In genomic region chr11:125168875-125169537, GRCh38 we compare ENCODE assay signal across 12 cellular contexts. TPM values are rescaled to one million over a fixed set of nuclear protein-coding genes. Genes with fewer than 3 reads are reported as not detected.
A peak's percentile ranks its signal among the peaks of the same experiment; 100 is the strongest.
DNase-seq lines count a peak whose midpoint lies in the region; ATAC-seq and TF ChIP-seq lines count a peak whose summit lies in the region.
"Had no signal": no experiment of that assay in that cellular context is flagged by ENCODE, and none has a peak within 500 bp of the region (broad histone marks: within the 10 kb centered on the region; RNA-seq: fewer than 3 reads in every experiment).

No MANE protein-coding gene starts in this region.

- intact Hi-C loops in MCF 10A (cut with micrococcal nuclease), result no loop called here

- CTCF ChIA-PET in MCF 10A (lab: Yijun Ruan, JAX), result interaction anchor here (0.7 to 14.8 kb wide), 5 partner anchors 13 to 237 kb away, joined by 3 to 192 read pairs (median 4); no protein-coding TSS in a partner anchor

- H3K9ac ChIP-seq in HUES6 (ENCODE audit: low read length) (peak overlapping the region; percentile 4), skeletal muscle satellite cell (ENCODE audit: low read depth, low read length) (peak overlapping the region; percentile 89)

- H3K27ac ChIP-seq in HUES6 (ENCODE audit: low read depth, low read length), result no peak overlapping the region

- peaks cover 68% of the 10 kb centered on the region for H3K4me1 Mint-ChIP-seq in brain
- H3K4me1 Mint-ChIP-seq in MCF 10A (ENCODE audit: insufficient read depth, unreplicated experiment), result peaks cover 6% of the 10 kb centered on the region

- H3K4me3 Mint-ChIP-seq in brain (peak overlapping the region; percentile 69 to 99 (median 96)), MCF 10A (ENCODE audit: unreplicated experiment) (no peak overlapping the region)
- H3K4me3 Mint-ChIP-seq: activated T-cell treated with anti-CD3 and anti-CD28 coated beads, Interleukin-2, amount 50 U/mL, for 4 hours had no signal

- H3K36me3 Mint-ChIP-seq in brain, result no peaks in the 10 kb centered on the region
- H3K36me3 Mint-ChIP-seq in MCF 10A (ENCODE audit: insufficient read depth, unreplicated experiment), result no peaks in the 10 kb centered on the region

- TF ChIP-seq CTCF in brain (conservative IDR thresholded peaks at IDR 0.05) (no peak), MCF 10A (IDR thresholded peaks at IDR 0.05; ENCODE audit: unreplicated experiment) (no peak)

- BruUV-seq in MCF 10A (replicated peaks; lab: Mats Ljungman, UMichigan), result no TSS peak

- POLR2A ChIA-PET in MCF 10A (lab: Yijun Ruan, JAX), result no interaction called here

- H3K4me1 ChIP-seq in HUES6 (ENCODE audit: control insufficient read depth, insufficient read depth, low read length) (peaks cover 46% of the 10 kb centered on the region), skeletal muscle satellite cell (ENCODE audit: control insufficient read depth, insufficient read depth, low read length) (peaks cover 50% of the 10 kb centered on the region)

- H3K9me3 ChIP-seq in HUES6 (ENCODE audit: control insufficient read depth, insufficient read depth, low read depth, low read length), result no peaks in the 10 kb centered on the region
- H3K9me3 ChIP-seq in skeletal muscle satellite cell (replicated peaks; ENCODE audit: low read length), result no peaks in the 10 kb centered on the region

- peaks cover 0 to 3% (median 0%) of the 10 kb centered on the region in 5 experiments for H3K9me3 Mint-ChIP-seq in brain
- no peaks in the 10 kb centered on the region for H3K9me3 Mint-ChIP-seq in MCF 10A (ENCODE audit: unreplicated experiment)
- H3K9me3 Mint-ChIP-seq: activated T-cell treated with anti-CD3 and anti-CD28 coated beads, Interleukin-2, amount 50 U/mL, for 4 hours had no signal

- peak; percentile 30 for DNase-seq in left kidney (ENCODE audit: low read depth, low spot score)
- DNase-seq in DMS153 (lab: John Stamatoyannopoulos, UW), result no peak
- DNase-seq in NCI-H2029 treated with DMSO at 0.1 percent for 48 hours (lab: John Stamatoyannopoulos, UW), result no peak
- no peak for DNase-seq in MCF 10A (ENCODE audit: unreplicated experiment)
- DNase-seq: activated T-cell treated with anti-CD3 and anti-CD28 coated beads, Interleukin-2, amount 50 U/mL, for 4 hours; left colon; NCI-H524 treated with DMSO at 0.1 percent for 48 hours; SIG-M5 had no signal

- peak overlapping the region; percentile 70 to 99 (median 96) for H3K27ac Mint-ChIP-seq in brain
- no peak overlapping the region for H3K27ac Mint-ChIP-seq in MCF 10A (ENCODE audit: low read depth, unreplicated experiment)

- H3K4me3 ChIP-seq in HUES6 (ENCODE audit: low read depth, low read length) (no peak overlapping the region), skeletal muscle satellite cell (ENCODE audit: low read length) (peak overlapping the region; percentile 11)

- peak overlapping the region; percentile 96 for H3K4me2 ChIP-seq in skeletal muscle satellite cell (ENCODE audit: low read length)

- H3K27me3 Mint-ChIP-seq in brain (peaks cover 10% of the 10 kb centered on the region), MCF 10A (ENCODE audit: insufficient read depth, unreplicated experiment) (peaks cover 28% of the 10 kb centered on the region)

- no peak for ATAC-seq in HG03354 (IDR thresholded peaks at IDR 0.05; ENCODE audit: poor library complexity, severe bottlenecking, unreplicated experiment)
- ATAC-seq: activated T-cell treated with anti-CD3 and anti-CD28 coated beads, Interleukin-2, amount 50 U/mL, for 4 hours; left colon had no signal

- H3K36me3 ChIP-seq in HUES6 (ENCODE audit: control insufficient read depth, insufficient read depth, low read length) (no peaks in the 10 kb centered on the region), skeletal muscle satellite cell (ENCODE audit: insufficient read depth, low read length) (no peaks in the 10 kb centered on the region)

- H3K27me3 ChIP-seq in HUES6 (ENCODE audit: control insufficient read depth, insufficient read depth, low read length) (peaks cover 68% of the 10 kb centered on the region), skeletal muscle satellite cell (ENCODE audit: control insufficient read depth, insufficient read depth, low read length) (no peaks in the 10 kb centered on the region)

RNA-seq across cellular contexts. Expression of gene PKNOX2, which starts 4.5 kb away (rescaled TPM):
- polyA plus RNA-seq in brain (ENCODE audit: insufficient read depth, low read depth, low replicate concordance), result 6.4 TPM
- total RNA-seq in skeletal muscle satellite cell (2012; rRNA removed), result 0.25 and 1.3 TPM in 2 replicates
- total RNA-seq in MCF 10A (2022), result not detected in 2 replicates

RNA-seq across cellular contexts. Expression of gene TMEM218, which starts 57.6 kb away (rescaled TPM):
- polyA plus RNA-seq in brain (ENCODE audit: insufficient read depth, low read depth, low replicate concordance), result 24.8 TPM
- total RNA-seq in skeletal muscle satellite cell (2012; rRNA removed), result 23.8 and 24.8 TPM in 2 replicates
- 21.1 and 31.3 TPM in 2 replicates for total RNA-seq in MCF 10A (2022)
